8 cellular contexts compared by ENCODE assay signal in the genomic region with DNA sequence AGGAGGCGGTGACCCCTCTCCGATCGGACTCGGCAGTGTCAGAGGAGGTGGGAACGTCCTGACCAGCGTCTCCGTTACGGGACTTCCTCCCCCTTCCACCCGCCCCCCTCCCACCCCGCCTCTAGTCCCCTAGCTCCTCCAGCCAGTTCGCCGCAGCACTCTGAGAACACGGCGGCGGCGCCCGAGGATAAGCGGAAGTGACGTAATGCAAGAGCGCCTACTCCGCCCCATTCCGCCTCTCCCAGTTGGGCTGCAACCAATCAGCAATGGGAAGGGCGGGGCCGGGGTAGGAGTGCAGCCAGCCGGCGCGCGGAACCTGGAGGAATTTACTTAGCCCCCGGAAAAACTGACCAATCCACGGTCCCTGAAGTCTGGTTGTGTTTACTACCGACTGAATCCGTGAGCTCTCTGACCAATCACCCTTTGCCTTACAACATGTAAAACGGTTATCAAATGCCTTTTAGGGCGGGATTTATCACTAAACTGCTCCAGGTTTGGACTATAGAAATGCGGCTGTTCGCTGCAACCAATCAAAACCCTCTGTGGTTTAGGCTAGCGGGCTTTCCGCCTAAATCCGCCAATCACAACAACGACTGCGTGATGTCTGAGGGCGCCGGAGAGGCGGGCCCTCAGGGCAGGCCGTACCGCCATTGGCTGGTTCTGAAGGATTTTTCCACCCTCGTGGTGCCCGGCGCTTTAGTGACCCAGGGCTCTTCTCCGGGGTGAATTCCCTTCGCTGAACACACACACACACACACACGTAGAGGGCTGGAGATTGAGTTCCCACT. TPM values are rescaled to one million over a fixed set of nuclear protein-coding genes. Genes with fewer than 3 reads are reported as not detected.
DNase-seq lines count a peak whose midpoint lies in the region; ATAC-seq and FAIRE-seq lines count a peak whose summit lies in the region.

A gene with protein sequence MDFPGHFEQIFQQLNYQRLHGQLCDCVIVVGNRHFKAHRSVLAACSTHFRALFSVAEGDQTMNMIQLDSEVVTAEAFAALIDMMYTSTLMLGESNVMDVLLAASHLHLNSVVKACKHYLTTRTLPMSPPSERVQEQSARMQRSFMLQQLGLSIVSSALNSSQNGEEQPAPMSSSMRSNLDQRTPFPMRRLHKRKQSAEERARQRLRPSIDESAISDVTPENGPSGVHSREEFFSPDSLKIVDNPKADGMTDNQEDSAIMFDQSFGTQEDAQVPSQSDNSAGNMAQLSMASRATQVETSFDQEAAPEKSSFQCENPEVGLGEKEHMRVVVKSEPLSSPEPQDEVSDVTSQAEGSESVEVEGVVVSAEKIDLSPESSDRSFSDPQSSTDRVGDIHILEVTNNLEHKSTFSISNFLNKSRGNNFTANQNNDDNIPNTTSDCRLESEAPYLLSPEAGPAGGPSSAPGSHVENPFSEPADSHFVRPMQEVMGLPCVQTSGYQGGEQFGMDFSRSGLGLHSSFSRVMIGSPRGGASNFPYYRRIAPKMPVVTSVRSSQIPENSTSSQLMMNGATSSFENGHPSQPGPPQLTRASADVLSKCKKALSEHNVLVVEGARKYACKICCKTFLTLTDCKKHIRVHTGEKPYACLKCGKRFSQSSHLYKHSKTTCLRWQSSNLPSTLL (minus strand): TSS at position 202 of the 788 bp plus-strand sequence. CDS start 22,899 bp downstream, outside the sequence.

- peak; percentile 98 for DNase-seq in COLO668 (lab: John Stamatoyannopoulos, UW; ENCODE audit: unreplicated experiment)
- DNase-seq in HTR-8/SVneo (ENCODE audit: insufficient read length, low spot score), result peak; percentile 95
- DNase-seq in NOMO-1 treated with dmso at 0.1 percent for 144 hours (lab: John Stamatoyannopoulos, UW; ENCODE audit: unreplicated experiment), result peak; percentile 93
- DNase-seq in activated CD8-positive, alpha-beta memory T cell treated with anti-CD3 and anti-CD28 coated beads, Interleukin-2, amount 10 ng/mL, durations not matched to agents 7 days and 5 days, result peak; percentile 99
- DNase-seq in mesendoderm, result peak; percentile 100
- DNase-seq in stimulated activated CD8-positive, alpha-beta memory T cell treated with anti-CD3 and anti-CD28 coated beads, Interleukin-15, amount 100 ng/mL, for 1 hour (ENCODE audit: low read depth), result peak; percentile 97

- H3K18ac ChIP-seq in mesendoderm (ENCODE audit: low read length), result peak within 1 kb of the TSS; percentile 77

- peak within 1 kb of the TSS; percentile 93 for H3K9ac ChIP-seq in endocrine pancreas (ENCODE audit: control insufficient read depth, insufficient read depth, low read length)
- H3K9ac ChIP-seq in mesendoderm (ENCODE audit: low read length), result peak within 1 kb of the TSS; percentile 99

- no peaks in the 10 kb centered on the region for H3K9me3 ChIP-seq in endocrine pancreas (ENCODE audit: control insufficient read depth, low read length)

- FAIRE-seq in HTR-8/SVneo (lab: Jason Lieb, UNC), result peak; percentile 48

- peak within 1 kb of the TSS; percentile 87 for H4K8ac ChIP-seq in mesendoderm (ENCODE audit: low read depth, low read length)

- peak within 1 kb of the TSS; percentile 94 for H3K27ac Mint-ChIP-seq in activated CD8-positive, alpha-beta memory T cell treated with anti-CD3 and anti-CD28 coated beads, Interleukin-2, amount 10 ng/mL, durations not matched to agents 7 days and 5 days

- H3K4me1 ChIP-seq in endocrine pancreas (ENCODE audit: control insufficient read depth, insufficient read depth, low read length) (peaks cover 13% of the 10 kb centered on the region), mesendoderm (ENCODE audit: control insufficient read depth, low read depth, low read length) (peaks cover 3% of the 10 kb centered on the region)

- CTCF ChIA-PET in activated CD8-positive, alpha-beta memory T cell treated with anti-CD3 and anti-CD28 coated beads, Interleukin-2, amount 10 ng/mL, durations not matched to agents 7 days and 5 days (lab: Charles Lee), result interaction anchor here (0.8 to 1.3 kb wide), 2 partner anchors 15 to 54 kb away, joined by 3 to 5 read pairs; no protein-coding TSS in a partner anchor

- H3K4me3 Mint-ChIP-seq in activated CD8-positive, alpha-beta memory T cell treated with anti-CD3 and anti-CD28 coated beads, Interleukin-2, amount 10 ng/mL, durations not matched to agents 7 days and 5 days, result peak within 1 kb of the TSS; percentile 96

- H4K5ac ChIP-seq in mesendoderm (ENCODE audit: low read length), result no peak within 1 kb of the TSS

- H3K56ac ChIP-seq in mesendoderm (ENCODE audit: low read length), result peak within 1 kb of the TSS; percentile 99

- H2BK5ac ChIP-seq in mesendoderm (ENCODE audit: low read length), result peak within 1 kb of the TSS; percentile 94

- H2AK5ac ChIP-seq in mesendoderm (ENCODE audit: low read length), result no peak within 1 kb of the TSS

- H3K4me3 ChIP-seq in endocrine pancreas (ENCODE audit: control insufficient read depth, insufficient read depth, low read length) (peak within 1 kb of the TSS; percentile 95), mesendoderm (ENCODE audit: low read length) (peak within 1 kb of the TSS; percentile 98)

- H2BK120ac ChIP-seq in mesendoderm (ENCODE audit: low read depth, low read length), result peak within 1 kb of the TSS; percentile 10

- peak within 1 kb of the TSS; percentile 98 for H3K4ac ChIP-seq in mesendoderm (ENCODE audit: low read depth, low read length)

- peak; percentile 79 for ATAC-seq in GM21367 (IDR thresholded peaks at IDR 0.05; ENCODE audit: unreplicated experiment)
- peak; percentile 83 for ATAC-seq in activated CD8-positive, alpha-beta memory T cell treated with anti-CD3 and anti-CD28 coated beads, Interleukin-2, amount 10 ng/mL, durations not matched to agents 7 days and 5 days

- peaks cover 39% of the 10 kb centered on the region for H3K79me2 ChIP-seq in mesendoderm (ENCODE audit: control insufficient read depth, insufficient read depth, low read length)

- H3K79me1 ChIP-seq in mesendoderm (ENCODE audit: low read length), result peaks cover 3% of the 10 kb centered on the region

- H3K27me3 ChIP-seq in endocrine pancreas (ENCODE audit: control insufficient read depth, insufficient read depth, low read length) (no peaks in the 10 kb centered on the region), mesendoderm (ENCODE audit: insufficient read depth, low read length, poor library complexity) (no peaks in the 10 kb centered on the region)

- H3K23ac ChIP-seq in mesendoderm (ENCODE audit: low read length), result peak within 1 kb of the TSS; percentile 89

- H3K4me1 Mint-ChIP-seq in activated CD8-positive, alpha-beta memory T cell treated with anti-CD3 and anti-CD28 coated beads, Interleukin-2, amount 10 ng/mL, durations not matched to agents 7 days and 5 days, result peaks cover 31% of the 10 kb centered on the region

- H3K36me3 ChIP-seq in endocrine pancreas (ENCODE audit: control insufficient read depth, insufficient read depth, low read length) (no peaks in the 10 kb centered on the region), mesendoderm (ENCODE audit: control insufficient read depth, insufficient read depth, low read length) (no peaks in the 10 kb centered on the region)

- H2BK15ac ChIP-seq in mesendoderm (replicated peaks; ENCODE audit: low read depth), result no peak within 1 kb of the TSS

- no CpG with 5 or more reads among the region's 52 CpGs for WGBS in mesendoderm (ENCODE audit: extremely low coverage, insufficient coverage, low lambda C conversion rate)

- peak within 1 kb of the TSS; percentile 91 for H3K4me2 ChIP-seq in mesendoderm (ENCODE audit: low read length)

- peaks cover 10% of the 10 kb centered on the region for H3K36me3 Mint-ChIP-seq in activated CD8-positive, alpha-beta memory T cell treated with anti-CD3 and anti-CD28 coated beads, Interleukin-2, amount 10 ng/mL, durations not matched to agents 7 days and 5 days

- H3K27me3 Mint-ChIP-seq in activated CD8-positive, alpha-beta memory T cell treated with anti-CD3 and anti-CD28 coated beads, Interleukin-2, amount 10 ng/mL, durations not matched to agents 7 days and 5 days, result no peaks in the 10 kb centered on the region

- H3K9me3 Mint-ChIP-seq in activated CD8-positive, alpha-beta memory T cell treated with anti-CD3 and anti-CD28 coated beads, Interleukin-2, amount 10 ng/mL, durations not matched to agents 7 days and 5 days (ENCODE audit: low read depth), result no peaks in the 10 kb centered on the region

- peak within 1 kb of the TSS; percentile 97 for H3K27ac ChIP-seq in mesendoderm (ENCODE audit: low read depth, low read length)

RNA-seq across cellular contexts. Expression of the gene that starts here (rescaled TPM):
- total RNA-seq in activated CD8-positive, alpha-beta memory T cell treated with anti-CD3 and anti-CD28 coated beads, Interleukin-2, amount 10 ng/mL, durations not matched to agents 7 days and 5 days, result 1 to 10 TPM; 9.7 TPM
- polyA plus RNA-seq in mesendoderm (2013, experiment 1 of 2), result 3.9 TPM
- 3.9 TPM for polyA plus RNA-seq in mesendoderm (2013, experiment 2 of 2)

Comparison
In these comparisons a context has a peak if more than half of its experiments do, and no peak if none do; other contexts are left out.
1. Peak in every context shown above with its lines: DNase-seq, ATAC-seq, H3K4me3 ChIP-seq and H3K27ac ChIP-seq.